Comparison of ENCODE assay signal across 30 cellular contexts in genomic region chr17:73724341-73724740, GRCh38.
"Had no signal": no experiment of that assay in that cellular context is flagged by ENCODE, and none has a peak within 500 bp of the region (broad histone marks: within the 10 kb centered on the region; RNA-seq: fewer than 3 reads in every experiment).

No MANE protein-coding gene starts in this region.

- H3K27ac Mint-ChIP-seq: activated CD8-positive, alpha-beta T cell treated with anti-CD3 and anti-CD28 coated beads for 36 hours; activated naive CD8-positive, alpha-beta T cell treated with anti-CD3 and anti-CD28 coated beads for 36 hours; activated naive CD8-positive, alpha-beta T cell treated with anti-CD3 and anti-CD28 coated beads, Interleukin-2, amount 50 U/mL, for 24 hours; activated T-helper 17 cell treated with anti-CD3 and anti-CD28 coated beads, Interleukin-2, amount 50 U/mL, for 72 hours had no signal

- H3K9me3 ChIP-seq: adrenal gland, body of pancreas, colonic mucosa, esophagus squamous epithelium, gastroesophageal sphincter, heart right ventricle had no signal

- H3K27me3 Mint-ChIP-seq: activated CD8-positive, alpha-beta T cell treated with anti-CD3 and anti-CD28 coated beads for 36 hours; activated naive CD4-positive, alpha-beta T cell treated with anti-CD3 and anti-CD28 coated beads, Interleukin-2, amount 50 U/mL, for 24 hours; activated naive CD8-positive, alpha-beta T cell treated with anti-CD3 and anti-CD28 coated beads for 36 hours; activated naive CD8-positive, alpha-beta T cell treated with anti-CD3 and anti-CD28 coated beads, Interleukin-2, amount 50 U/mL, for 24 hours; activated T-helper 17 cell treated with anti-CD3 and anti-CD28 coated beads, Interleukin-2, amount 50 U/mL, for 72 hours had no signal

- H3K27me3 ChIP-seq: adrenal gland, body of pancreas, cardiac muscle cell, colonic mucosa had no signal

- H3K4me3 Mint-ChIP-seq: activated CD8-positive, alpha-beta T cell treated with anti-CD3 and anti-CD28 coated beads for 36 hours; activated naive CD4-positive, alpha-beta T cell treated with anti-CD3 and anti-CD28 coated beads, Interleukin-2, amount 50 U/mL, for 24 hours; activated naive CD8-positive, alpha-beta T cell treated with anti-CD3 and anti-CD28 coated beads for 36 hours; activated naive CD8-positive, alpha-beta T cell treated with anti-CD3 and anti-CD28 coated beads, Interleukin-2, amount 50 U/mL, for 24 hours; activated T-cell treated with anti-CD3 and anti-CD28 coated beads, Interleukin-2, amount 50 U/mL, for 4 hours; activated T-helper 17 cell treated with anti-CD3 and anti-CD28 coated beads, Interleukin-2, amount 50 U/mL, for 72 hours had no signal

- H3K36me3 Mint-ChIP-seq: activated naive CD4-positive, alpha-beta T cell treated with anti-CD3 and anti-CD28 coated beads, Interleukin-2, amount 50 U/mL, for 24 hours; activated naive CD8-positive, alpha-beta T cell treated with anti-CD3 and anti-CD28 coated beads for 36 hours had no signal

- DNase-seq: activated CD4-positive, alpha-beta T cell treated with anti-CD3 and anti-CD28 coated beads for 4 hours; activated CD4-positive, alpha-beta T cell treated with anti-CD3 and anti-CD28 coated beads, Interleukin-2, amount 50 U/mL, for 1 hour; activated CD4-positive, alpha-beta T cell treated with anti-CD3 and anti-CD28 coated beads, Interleukin-2, amount 50 U/mL, for 48 hours; activated CD4-positive, CD25-positive, alpha-beta regulatory T cell; activated CD4-positive, CD25-positive, alpha-beta regulatory T cell treated with anti-CD3 and anti-CD28 coated beads, Interleukin-2, amount 50 U/mL, for 72 hours; activated CD8-positive, alpha-beta memory T cell treated with anti-CD3 and anti-CD28 coated beads for 24 hours; activated CD8-positive, alpha-beta T cell treated with anti-CD3 and anti-CD28 coated beads for 36 hours; activated effector memory CD4-positive, alpha-beta T cell treated with Interleukin-2 at 50 U/mL for 16 hours; activated gamma-delta T cell treated with Interleukin-2 at 50 U/mL for 16 hours; activated naive CD4-positive, alpha-beta T cell treated with Interleukin-2 at 50 U/mL for 16 hours; activated naive CD8-positive, alpha-beta T cell treated with anti-CD3 and anti-CD28 coated beads for 36 hours; activated naive CD8-positive, alpha-beta T cell treated with anti-CD3 and anti-CD28 coated beads, Interleukin-2, amount 50 U/mL, for 24 hours; activated T-cell treated with anti-CD3 and anti-CD28 coated beads, Interleukin-2, amount 50 U/mL, for 4 hours; adrenal gland; amygdala; body of pancreas; central memory CD4-positive, alpha-beta T cell; cerebellar nuclear complex; colonic mucosa; effector CD8-positive, alpha-beta T cell; esophagus squamous epithelium; foreskin melanocyte; heart right ventricle; T-helper 1 cell; T-helper 2 cell had no signal

- H3K36me3 ChIP-seq: adrenal gland, cardiac muscle cell, colonic mucosa, esophagus squamous epithelium, gastroesophageal sphincter, heart right ventricle had no signal

- H3K4me1 ChIP-seq: adrenal gland, body of pancreas, colonic mucosa had no signal

- H3K9me3 Mint-ChIP-seq: activated CD8-positive, alpha-beta T cell treated with anti-CD3 and anti-CD28 coated beads for 36 hours; activated naive CD4-positive, alpha-beta T cell treated with anti-CD3 and anti-CD28 coated beads, Interleukin-2, amount 50 U/mL, for 24 hours; activated naive CD8-positive, alpha-beta T cell treated with anti-CD3 and anti-CD28 coated beads for 36 hours; activated naive CD8-positive, alpha-beta T cell treated with anti-CD3 and anti-CD28 coated beads, Interleukin-2, amount 50 U/mL, for 24 hours; activated T-cell treated with anti-CD3 and anti-CD28 coated beads, Interleukin-2, amount 50 U/mL, for 4 hours; activated T-helper 17 cell treated with anti-CD3 and anti-CD28 coated beads, Interleukin-2, amount 50 U/mL, for 72 hours had no signal

- ATAC-seq: activated CD8-positive, alpha-beta T cell treated with anti-CD3 and anti-CD28 coated beads for 36 hours; activated naive CD8-positive, alpha-beta T cell treated with anti-CD3 and anti-CD28 coated beads, Interleukin-2, amount 50 U/mL, for 24 hours; activated T-cell treated with anti-CD3 and anti-CD28 coated beads, Interleukin-2, amount 50 U/mL, for 4 hours; activated T-helper 17 cell treated with anti-CD3 and anti-CD28 coated beads, Interleukin-2, amount 50 U/mL, for 72 hours; body of pancreas; gastroesophageal sphincter; heart right ventricle had no signal

- H3K4me3 ChIP-seq: adrenal gland, body of pancreas, cardiac muscle cell, colonic mucosa, esophagus squamous epithelium, gastroesophageal sphincter, heart right ventricle had no signal

- H3K27ac ChIP-seq: adrenal gland, body of pancreas, cardiac muscle cell, colonic mucosa, epithelial cell of prostate, esophagus squamous epithelium, gastroesophageal sphincter, heart right ventricle had no signal
